In the genomic region with DNA sequence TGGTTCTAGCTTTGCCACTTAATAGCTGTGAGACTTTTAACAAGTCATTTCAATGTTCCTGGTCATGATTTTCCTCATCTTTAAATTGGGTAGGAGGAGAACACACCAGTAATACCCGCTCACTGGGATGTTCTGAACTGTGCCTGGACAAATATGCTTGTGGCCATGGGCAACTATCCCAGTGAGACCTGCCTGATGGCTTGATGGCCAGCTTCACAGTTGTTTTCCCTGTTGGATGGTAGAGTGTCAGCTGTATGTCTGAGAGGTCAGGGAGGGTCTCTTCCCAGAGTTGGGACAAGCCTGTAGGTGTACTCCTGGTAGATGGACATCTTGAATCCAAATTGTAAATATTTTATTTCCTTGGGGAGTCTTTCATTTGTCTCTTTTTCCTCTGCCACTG, we compare ENCODE assay signal across 12 cellular contexts.
"Had no signal": no experiment of that assay in that cellular context is flagged by ENCODE, and none has a peak within 500 bp of the region (broad histone marks: within the 10 kb centered on the region; RNA-seq: fewer than 3 reads in every experiment).

No MANE protein-coding gene starts in this region.

- H3K4me1 ChIP-seq: foreskin keratinocyte had no signal

- ATAC-seq: activated CD8-positive, alpha-beta memory T cell treated with anti-CD3 and anti-CD28 coated beads, Interleukin-2, amount 10 ng/mL, durations not matched to agents 7 days and 5 days; stimulated activated naive B cell treated with anti-CD40 and anti-IgM and Interleukin-4, amounts not matched to agents 10 μg/mL and 1 μg/mL and 100 μg/mL, for 72 hours had no signal

- H3K27me3 ChIP-seq: foreskin keratinocyte had no signal

- DNase-seq: activated CD4-positive, alpha-beta T cell treated with anti-CD3 and anti-CD28 coated beads, Interleukin-2, amount 50 U/mL, for 48 hours; activated CD4-positive, CD25-positive, alpha-beta regulatory T cell treated with anti-CD3 and anti-CD28 coated beads, Interleukin-2, amount 50 U/mL, for 72 hours; activated CD8-positive, alpha-beta memory T cell treated with anti-CD3 and anti-CD28 coated beads, Interleukin-2, amount 10 ng/mL, durations not matched to agents 7 days and 5 days; activated gamma-delta T cell; activated naive CD8-positive, alpha-beta T cell treated with anti-CD3 and anti-CD28 coated beads for 36 hours; activated T-cell treated with anti-CD3 and anti-CD28 coated beads, Interleukin-2, amount 50 U/mL, for 24 hours; head of caudate nucleus; naive B cell; right cardiac atrium; stimulated activated CD4-positive, alpha-beta T cell treated with anti-CD3 and anti-CD28 coated beads, Interleukin-2, amount 100 ng/mL, for 24 hours; stimulated activated naive B cell treated with anti-CD40 and anti-IgM and Interleukin-4, amounts not matched to agents 10 μg/mL and 1 μg/mL and 100 μg/mL, for 72 hours had no signal

- H3K27ac ChIP-seq: foreskin keratinocyte had no signal
